In genomic region chr1:235009561-235010306, GRCh38 we compare ENCODE assay signal across 17 cellular contexts.
DNase-seq lines count a peak whose midpoint lies in the region; ATAC-seq and TF ChIP-seq lines count a peak whose summit lies in the region.
"Had no signal": no experiment of that assay in that cellular context is flagged by ENCODE, and none has a peak within 500 bp of the region (broad histone marks: within the 10 kb centered on the region; RNA-seq: fewer than 3 reads in every experiment).

No MANE protein-coding gene starts in this region.

- no peaks in the 10 kb centered on the region for H3K27me3 ChIP-seq in BLaER1 treated with 17β-estradiol and CSF1 and Interleukin-3, amounts not matched to agents 10 nM and 100 nM
- no peaks in the 10 kb centered on the region for H3K27me3 ChIP-seq in CD8-positive, alpha-beta T cell (ENCODE audit: insufficient read depth, low read length)
- H3K27me3 ChIP-seq in hepatocyte: no peaks in the 10 kb centered on the region
- H3K27me3 ChIP-seq: cardiac muscle cell had no signal

- H3K27me3 Mint-ChIP-seq in CD8-positive, alpha-beta T cell (ENCODE audit: low read depth): no peaks in the 10 kb centered on the region
- H3K27me3 Mint-ChIP-seq in natural killer cell treated with Interleukin-12 subunit alpha and Interleukin-12 subunit beta and Interleukin-15 and Interleukin-18, amount 100 ng/mL, for 72 hours: no peaks in the 10 kb centered on the region

- no peaks in the 10 kb centered on the region for H4K20me1 ChIP-seq in BLaER1 treated with 17β-estradiol and CSF1 and Interleukin-3, amounts not matched to agents 10 nM and 100 nM
- no peaks in the 10 kb centered on the region for H4K20me1 ChIP-seq in hepatocyte (ENCODE audit: insufficient read depth, poor library complexity, severe bottlenecking)

- H3K9me2 ChIP-seq in hepatocyte (replicated peaks; ENCODE audit: insufficient read depth): no peaks in the 10 kb centered on the region

- H2AFZ ChIP-seq in hepatocyte: no peak overlapping the region

- peaks cover 49% of the 10 kb centered on the region for H3K4me1 Mint-ChIP-seq in CD8-positive, alpha-beta T cell (ENCODE audit: low read depth)
- H3K4me1 Mint-ChIP-seq in natural killer cell treated with Interleukin-12 subunit alpha and Interleukin-12 subunit beta and Interleukin-15 and Interleukin-18, amount 100 ng/mL, for 72 hours (ENCODE audit: low read depth in 2 of 2): peaks cover 88 to 92% of the 10 kb centered on the region in 2 donors

- peak overlapping the region in 9 of 11 experiments; percentile 46 to 97 (median 91); a peak in 16 of 22 replicates for H3K27ac ChIP-seq in BLaER1 treated with 17β-estradiol and CSF1 and Interleukin-3, amounts not matched to agents 10 nM and 100 nM
- H3K27ac ChIP-seq in CD8-positive, alpha-beta T cell (ENCODE audit: low read depth, low read length): no peak overlapping the region
- no peak overlapping the region for H3K27ac ChIP-seq in hepatocyte
- H3K27ac ChIP-seq: cardiac muscle cell, KMS-11 had no signal

- peak overlapping the region; percentile 22 for H3K4me3 Mint-ChIP-seq in CD8-positive, alpha-beta T cell
- H3K4me3 Mint-ChIP-seq in natural killer cell treated with Interleukin-12 subunit alpha and Interleukin-12 subunit beta and Interleukin-15 and Interleukin-18, amount 100 ng/mL, for 72 hours: peak overlapping the region; percentile 87

- no peaks in the 10 kb centered on the region for H3K36me3 ChIP-seq in BLaER1 treated with 17β-estradiol and CSF1 and Interleukin-3, amounts not matched to agents 10 nM and 100 nM
- H3K36me3 ChIP-seq in CD8-positive, alpha-beta T cell (ENCODE audit: insufficient read depth, low read length): no peaks in the 10 kb centered on the region
- H3K36me3 ChIP-seq in hepatocyte (replicated peaks; ENCODE audit: insufficient read depth, low read depth): no peaks in the 10 kb centered on the region
- H3K36me3 ChIP-seq: cardiac muscle cell had no signal

- H3K9ac ChIP-seq in BLaER1 treated with 17β-estradiol and CSF1 and Interleukin-3, amounts not matched to agents 10 nM and 100 nM: peak overlapping the region in 5 of 11 experiments; percentile 79 to 84 (median 80); a peak in 6 of 22 replicates
- H3K9ac ChIP-seq: KMS-11 had no signal

- peaks cover 55 to 92% (median 81%) of the 10 kb centered on the region in 10 experiments for H3K4me1 ChIP-seq in BLaER1 treated with 17β-estradiol and CSF1 and Interleukin-3, amounts not matched to agents 10 nM and 100 nM
- H3K4me1 ChIP-seq in CD8-positive, alpha-beta T cell (ENCODE audit: insufficient read depth, low read length): peaks cover 25% of the 10 kb centered on the region
- H3K4me1 ChIP-seq in hepatocyte (ENCODE audit: insufficient read depth): no peaks in the 10 kb centered on the region

- POLR2A ChIA-PET in CD8-positive, alpha-beta T cell (lab: Charles Lee): no interaction called here

- 91% methylated on average over 13 of the region's 13 CpGs for whole genome bisulfite sequencing in hepatocyte (ENCODE audit: low lambda C conversion rate, missing lambda C conversion rate)

- no peaks in the 10 kb centered on the region for H3K9me3 Mint-ChIP-seq in CD8-positive, alpha-beta T cell
- H3K9me3 Mint-ChIP-seq in activated naive CD4-positive, alpha-beta T cell treated with anti-CD3 and anti-CD28 coated beads, Interleukin-2, amount 50 U/mL, for 72 hours: peaks cover 23 to 26% of the 10 kb centered on the region in 2 donors
- H3K9me3 Mint-ChIP-seq in natural killer cell treated with Interleukin-12 subunit alpha and Interleukin-12 subunit beta and Interleukin-15 and Interleukin-18, amount 100 ng/mL, for 72 hours: peaks cover 8% of the 10 kb centered on the region

- H3K9me3 ChIP-seq in BLaER1 treated with 17β-estradiol and CSF1 and Interleukin-3, amounts not matched to agents 10 nM and 100 nM (replicated peaks in 1 of 11): peaks cover 0 to 10% (median 7%) of the 10 kb centered on the region in 11 experiments; a peak in 9 of 22 replicates
- no peaks in the 10 kb centered on the region for H3K9me3 ChIP-seq in CD8-positive, alpha-beta T cell (ENCODE audit: low read length)
- H3K9me3 ChIP-seq in hepatocyte (ENCODE audit: low read depth): no peaks in the 10 kb centered on the region

- CTCF ChIA-PET in CD8-positive, alpha-beta T cell (lab: Charles Lee): no interaction called here

- H3K79me2 ChIP-seq in hepatocyte: no peaks in the 10 kb centered on the region

- no peak overlapping the region for H3K4me3 ChIP-seq in BLaER1 treated with 17β-estradiol and CSF1 and Interleukin-3, amounts not matched to agents 10 nM and 100 nM
- H3K4me3 ChIP-seq in CD8-positive, alpha-beta T cell (ENCODE audit: low read depth, low read length): no peak overlapping the region
- H3K4me3 ChIP-seq in hepatocyte: no peak overlapping the region
- H3K4me3 ChIP-seq: cardiac muscle cell had no signal

- no peak for ATAC-seq in CD8-positive, alpha-beta T cell
- no peak for ATAC-seq in activated naive CD4-positive, alpha-beta T cell treated with anti-CD3 and anti-CD28 coated beads, Interleukin-2, amount 50 U/mL, for 72 hours
- no peak for ATAC-seq in natural killer cell treated with Interleukin-12 subunit alpha and Interleukin-12 subunit beta and Interleukin-15 and Interleukin-18, amount 100 ng/mL, for 72 hours
- no peak for ATAC-seq in GM18870 (IDR thresholded peaks at IDR 0.05; ENCODE audit: unreplicated experiment)
- ATAC-seq: left cardiac atrium had no signal

- H3K4me2 ChIP-seq in BLaER1 treated with 17β-estradiol and CSF1 and Interleukin-3, amounts not matched to agents 10 nM and 100 nM: peak overlapping the region; percentile 27 to 97 (median 88); a peak in 20 of 22 replicates
- H3K4me2 ChIP-seq in hepatocyte: no peak overlapping the region
- H3K4me2 ChIP-seq: KMS-11 had no signal

- no peak for DNase-seq in CD8-positive, alpha-beta T cell
- peak in 1 of 2 donors; percentile 50 for DNase-seq in activated naive CD4-positive, alpha-beta T cell treated with anti-CD3 and anti-CD28 coated beads, Interleukin-2, amount 50 U/mL, for 72 hours (ENCODE audit: low spot score in 2 of 2)
- DNase-seq in natural killer cell treated with Interleukin-12 subunit alpha and Interleukin-12 subunit beta and Interleukin-15 and Interleukin-18, amount 100 ng/mL, for 72 hours (ENCODE audit: low spot score): no peak
- DNase-seq in hepatocyte (ENCODE audit: low spot score) (no peak), nucleus accumbens (lab: John Stamatoyannopoulos, UW) (no peak)
- DNase-seq: C1 segment of cervical spinal cord; effector CD8-positive, alpha-beta T cell; GOT3; left cardiac atrium; NCI-H1105 treated with DMSO at 0.1 percent for 48 hours; NCI-H2227 treated with DMSO at 0.1 percent for 48 hours; Right ventricle myocardium superior; stimulated activated CD4-positive, alpha-beta T cell treated with anti-CD3 and anti-CD28 coated beads, Interleukin-12 subunit alpha, Interleukin-12 subunit beta, amount 100 ng/mL, for 4 hours had no signal

- peak overlapping the region; percentile 67 for H3K27ac Mint-ChIP-seq in CD8-positive, alpha-beta T cell
- H3K27ac Mint-ChIP-seq in activated naive CD4-positive, alpha-beta T cell treated with anti-CD3 and anti-CD28 coated beads, Interleukin-2, amount 50 U/mL, for 72 hours: peak overlapping the region; percentile 82 to 98
- peak overlapping the region; percentile 96 to 100 for H3K27ac Mint-ChIP-seq in natural killer cell treated with Interleukin-12 subunit alpha and Interleukin-12 subunit beta and Interleukin-15 and Interleukin-18, amount 100 ng/mL, for 72 hours

- H3K36me3 Mint-ChIP-seq in CD8-positive, alpha-beta T cell: no peaks in the 10 kb centered on the region
- peaks cover 26 to 55% of the 10 kb centered on the region in 2 donors for H3K36me3 Mint-ChIP-seq in activated naive CD4-positive, alpha-beta T cell treated with anti-CD3 and anti-CD28 coated beads, Interleukin-2, amount 50 U/mL, for 72 hours
- peaks cover 20% of the 10 kb centered on the region for H3K36me3 Mint-ChIP-seq in natural killer cell treated with Interleukin-12 subunit alpha and Interleukin-12 subunit beta and Interleukin-15 and Interleukin-18, amount 100 ng/mL, for 72 hours

- intact Hi-C loops in CD8-positive, alpha-beta T cell (cut with DNase I, micrococcal nuclease): loop anchor here (2.0 to 5.0 kb wide), 9 partner anchors 29 to 411 kb away; no protein-coding TSS in a partner anchor

- no peak for TF ChIP-seq CTCF in CD8-positive, alpha-beta T cell (IDR thresholded peaks at IDR 0.05)
- no peak for TF ChIP-seq CTCF in hepatocyte (IDR thresholded peaks at IDR 0.05; ENCODE audit: poor library complexity)

Comparison
In these comparisons a context has a peak if more than half of its experiments do, and no peak if none do; other contexts are left out.
1. H3K27ac ChIP-seq: peak in BLaER1 treated with 17β-estradiol and CSF1 and Interleukin-3, amounts not matched to agents 10 nM and 100 nM (9 of 11); none in CD8-positive, alpha-beta T cell (single experiment) and hepatocyte (single experiment).
2. Peak in every context shown above with its lines, with median percentiles within 50 percentile points of each other: H3K27ac Mint-ChIP-seq.